Comparison of ENCODE assay signal across 2 cellular contexts in genomic region chr19:35099155-35099896, GRCh38.
TF ChIP-seq lines count a peak whose summit lies in the region.

No MANE protein-coding gene starts in this region.

TF ChIP-seq in HEK293, 187 proteins besides CTCF, POLR2A, EP300 and RAD21:
- TF ChIP-seq ZNF121 (tag by site-specific recombination; IDR thresholded peaks at IDR 0.05), result peak; percentile 86; the same call in 1 of the 2 replicates
- 0 out of 2 replicates have a peak, but pooled peaks have one; percentile 29 for TF ChIP-seq HIC1 (tag by site-specific recombination; IDR thresholded peaks at IDR 0.05)
- TF ChIP-seq PRDM6 (tag by site-specific recombination; IDR thresholded peaks at IDR 0.05), result no peak
- TF ChIP-seq REPIN1 (tag by site-specific recombination; IDR thresholded peaks at IDR 0.05; ENCODE audit: low read depth), result no peak
- TF ChIP-seq ZNF311 (tag by site-specific recombination; IDR thresholded peaks at IDR 0.05; ENCODE audit: borderline replicate concordance), result no peak

TF ChIP-seq in K562, 482 proteins besides CTCF, POLR2A, EP300 and RAD21:
- TF ChIP-seq ZNF121 (CRISPR knock-in tag; conservative IDR thresholded peaks at IDR 0.05) (peak; percentile 91), ZNF384 (IDR thresholded peaks at IDR 0.05; ENCODE audit: low read depth, low read length) (0 out of 2 replicates have a peak, but pooled peaks have one; percentile 18), ZNF143 (CRISPR knock-in tag; IDR thresholded peaks at IDR 0.05) (no peak)
